In genomic region chr4:88759039-88759631, GRCh38 we compare ENCODE assay signal across 1 cellular context.
TF ChIP-seq lines count a peak whose summit lies in the region.

No MANE protein-coding gene starts in this region.

TF ChIP-seq in HepG2, 621 proteins besides CTCF, POLR2A, EP300 and RAD21 (continued from another document and continues in another):
- TF ChIP-seq ZGPAT (CRISPR knock-in tag; IDR thresholded peaks at IDR 0.05) (peak; percentile 48; the same call in 1 of the 2 replicates), MED8 (CRISPR knock-in tag; IDR thresholded peaks at IDR 0.05; ENCODE audit: insufficient replicate concordance) (no peak), CEBPB (IDR thresholded peaks at IDR 0.05; ENCODE audit: borderline replicate concordance, low read depth, low read length) (peak; percentile 62; the same call in 1 of the 2 replicates), SAP130 (CRISPR knock-in tag; IDR thresholded peaks at IDR 0.05; ENCODE audit: low read depth) (peak; percentile 41), POLR2G (IDR thresholded peaks at IDR 0.05; ENCODE audit: low read depth, low read length) (no peak), ZMYM4 (CRISPR knock-in tag; IDR thresholded peaks at IDR 0.05) (peak; percentile 53; the same call in 1 of the 2 replicates), JARID2 (CRISPR knock-in tag; IDR thresholded peaks at IDR 0.05; ENCODE audit: insufficient replicate concordance) (no peak), CERS6 (CRISPR knock-in tag; IDR thresholded peaks at IDR 0.05) (no peak), ZNF136 (CRISPR knock-in tag; IDR thresholded peaks at IDR 0.05; ENCODE audit: low read depth) (no peak), ZNF513 (CRISPR knock-in tag; conservative IDR thresholded peaks at IDR 0.05) (no peak), ZNF460 (CRISPR knock-in tag; IDR thresholded peaks at IDR 0.05; ENCODE audit: borderline replicate concordance) (no peak), TAF1 (CRISPR knock-in tag; IDR thresholded peaks at IDR 0.05) (no peak), DBP (CRISPR knock-in tag; IDR thresholded peaks at IDR 0.05; ENCODE audit: not compliant biosample characterization) (no peak), ZNF256 (CRISPR knock-in tag; conservative IDR thresholded peaks at IDR 0.05) (no peak), ELK4 (CRISPR knock-in tag; IDR thresholded peaks at IDR 0.05; ENCODE audit: borderline replicate concordance) (no peak), ZFP36 (IDR thresholded peaks at IDR 0.05; ENCODE audit: borderline replicate concordance, low read depth, low read length, partially characterized antibody) (no peak), ZNF777 (CRISPR knock-in tag; IDR thresholded peaks at IDR 0.05) (no peak), JDP2 (CRISPR knock-in tag; IDR thresholded peaks at IDR 0.05; ENCODE audit: borderline replicate concordance) (no peak), GATAD2A (CRISPR knock-in tag; IDR thresholded peaks at IDR 0.05) (0 out of 2 replicates have a peak, but pooled peaks have one; percentile 28), TCF7 (IDR thresholded peaks at IDR 0.05; ENCODE audit: low read depth) (no peak), MIER3 (CRISPR knock-in tag; IDR thresholded peaks at IDR 0.05; ENCODE audit: borderline replicate concordance) (no peak), MZF1 (CRISPR knock-in tag; IDR thresholded peaks at IDR 0.05; ENCODE audit: borderline replicate concordance) (no peak), ZNF567 (CRISPR knock-in tag; IDR thresholded peaks at IDR 0.05; ENCODE audit: borderline replicate concordance) (no peak), HNF1A (IDR thresholded peaks at IDR 0.05; ENCODE audit: low read depth) (no peak), HNF1A (CRISPR knock-in tag; IDR thresholded peaks at IDR 0.05; ENCODE audit: borderline replicate concordance) (no peak), SOX6 (IDR thresholded peaks at IDR 0.05) (no peak), SOX6 (CRISPR knock-in tag; IDR thresholded peaks at IDR 0.05) (peak; percentile 32; the same call in 1 of the 2 replicates), CEBPG (CRISPR knock-in tag; IDR thresholded peaks at IDR 0.05) (peak; percentile 84), NBN (conservative IDR thresholded peaks at IDR 0.05) (no peak), MED1 (CRISPR knock-in tag; IDR thresholded peaks at IDR 0.05) (peak; percentile 79), ZBTB42 (CRISPR knock-in tag; IDR thresholded peaks at IDR 0.05) (no peak), FOSL2 (CRISPR knock-in tag; IDR thresholded peaks at IDR 0.05) (no peak), ZNF12 (CRISPR knock-in tag; IDR thresholded peaks at IDR 0.05) (no peak), REST (IDR thresholded peaks at IDR 0.05; ENCODE audit: borderline replicate concordance in 1 of 2, low read depth in 1 of 2, low read length in 2 of 2) (no peak), PHF21A (CRISPR knock-in tag; IDR thresholded peaks at IDR 0.05) (peak; percentile 74), HMGXB3 (CRISPR knock-in tag; IDR thresholded peaks at IDR 0.05; ENCODE audit: borderline replicate concordance) (no peak), FOXA3 (CRISPR knock-in tag; IDR thresholded peaks at IDR 0.05) (peak; percentile 68), SALL1 (CRISPR knock-in tag; IDR thresholded peaks at IDR 0.05) (peak; percentile 66), BCL3 (CRISPR knock-in tag; IDR thresholded peaks at IDR 0.05) (no peak), SATB2 (CRISPR knock-in tag; IDR thresholded peaks at IDR 0.05) (no peak), HOXA9 (CRISPR knock-in tag; IDR thresholded peaks at IDR 0.05; ENCODE audit: borderline replicate concordance) (no peak), ZSCAN22 (CRISPR knock-in tag; IDR thresholded peaks at IDR 0.05) (no peak), ARHGAP35 (CRISPR knock-in tag; IDR thresholded peaks at IDR 0.05; ENCODE audit: borderline replicate concordance) (no peak), ZNF580 (CRISPR knock-in tag; IDR thresholded peaks at IDR 0.05; ENCODE audit: borderline replicate concordance, low read depth) (peak; percentile 49; the same call in 1 of the 2 replicates), ZNF589 (CRISPR knock-in tag; conservative IDR thresholded peaks at IDR 0.05) (no peak)
